10 cellular contexts compared by ENCODE assay signal in the genomic region with DNA sequence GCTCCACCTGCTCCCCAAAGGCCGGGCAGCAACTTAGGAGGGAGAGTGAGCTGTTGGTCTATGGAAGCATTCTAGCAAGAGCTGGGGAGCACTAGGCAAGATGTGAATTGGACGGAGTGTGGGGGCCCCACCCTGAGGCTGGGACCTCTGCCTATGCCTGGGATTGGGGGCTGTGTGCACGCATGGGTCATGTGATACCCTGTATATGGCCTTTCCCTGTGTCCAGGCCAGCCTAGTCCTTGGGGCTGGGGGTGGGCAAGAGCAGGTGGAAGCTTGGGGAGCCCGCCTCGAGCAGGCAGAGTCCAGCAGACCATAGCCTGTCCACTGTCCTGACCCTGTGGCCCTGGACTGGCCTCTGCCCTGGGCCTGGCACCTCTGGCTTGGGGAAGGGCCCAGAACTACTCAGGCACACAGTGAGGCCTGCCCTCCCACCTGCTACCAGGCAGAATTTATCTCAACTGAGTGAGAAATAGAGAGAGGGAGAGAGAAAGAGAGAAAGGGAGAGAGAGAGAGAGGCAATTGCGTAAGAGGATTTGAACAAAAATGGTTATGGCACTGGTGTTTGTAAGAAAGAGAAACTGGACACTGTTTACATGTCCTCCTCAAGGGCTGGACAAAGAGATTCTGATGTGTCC. TPM values are rescaled to one million over a fixed set of nuclear protein-coding genes. Genes with fewer than 3 reads are reported as not detected.
A peak's percentile ranks its signal among the peaks of the same experiment; 100 is the strongest.
DNase-seq lines count a peak whose midpoint lies in the region; ATAC-seq and TF ChIP-seq lines count a peak whose summit lies in the region.
"Had no signal": no experiment of that assay in that cellular context is flagged by ENCODE, and none has a peak within 500 bp of the region (broad histone marks: within the 10 kb centered on the region; RNA-seq: fewer than 3 reads in every experiment).

No MANE protein-coding gene starts in this region.

- POLR2A ChIA-PET in Caco-2 (lab: Charles Lee), result interaction anchor here (0.5 kb wide), 1 partner anchor 43 kb away, joined by 3 read pairs; no protein-coding TSS in a partner anchor

- CTCF ChIA-PET in Caco-2 (lab: Charles Lee), result interaction anchor here (0.6 kb wide), 1 partner anchor 31 kb away, joined by 9 read pairs; no protein-coding TSS in a partner anchor
- CTCF ChIA-PET in activated naive CD4-positive, alpha-beta T cell treated with anti-CD3 and anti-CD28 coated beads, Interleukin-2, amount 10 ng/mL, durations not matched to agents 7 days and 5 days (lab: Charles Lee), result interaction anchor here (10.5 kb wide), 1 partner anchor 26 kb away, joined by 135 read pairs; the partner anchor contains the start of gene RRAD

- WGBS in prostate gland, result 71% methylated on average over 6 of the region's 6 CpGs

- intact Hi-C loops in Caco-2 (cut with micrococcal nuclease; ENCODE audit: unreplicated experiment), result no loop called here
- intact Hi-C loops in prostate gland (cut with DNase I), result no loop called here

- no peaks in the 10 kb centered on the region for H3K36me3 ChIP-seq in Caco-2 (ENCODE audit: control insufficient read depth, insufficient read depth, low read length)
- no peaks in the 10 kb centered on the region for H3K36me3 ChIP-seq in prostate gland

- H3K9me3 Mint-ChIP-seq in Caco-2 (ENCODE audit: unreplicated experiment), result no peaks in the 10 kb centered on the region
- H3K9me3 Mint-ChIP-seq in glutamatergic neuron (ENCODE audit: unreplicated experiment), result peaks cover 9% of the 10 kb centered on the region
- H3K9me3 Mint-ChIP-seq in activated naive CD4-positive, alpha-beta T cell treated with anti-CD3 and anti-CD28 coated beads, Interleukin-2, amount 10 ng/mL, durations not matched to agents 7 days and 5 days, result no peaks in the 10 kb centered on the region
- H3K9me3 Mint-ChIP-seq in endothelial cell (ENCODE audit: unreplicated experiment), result no peaks in the 10 kb centered on the region

- peaks cover 33% of the 10 kb centered on the region for H3K4me1 Mint-ChIP-seq in Caco-2 (ENCODE audit: low read depth, unreplicated experiment)
- peaks cover 34% of the 10 kb centered on the region for H3K4me1 Mint-ChIP-seq in glutamatergic neuron (ENCODE audit: low read depth, unreplicated experiment)
- H3K4me1 Mint-ChIP-seq in activated naive CD4-positive, alpha-beta T cell treated with anti-CD3 and anti-CD28 coated beads, Interleukin-2, amount 10 ng/mL, durations not matched to agents 7 days and 5 days, result peaks cover 3% of the 10 kb centered on the region
- no peaks in the 10 kb centered on the region for H3K4me1 Mint-ChIP-seq in endothelial cell (ENCODE audit: unreplicated experiment)

- no peak for TF ChIP-seq POLR2A in prostate gland (IDR thresholded peaks at IDR 0.05)

- peaks cover 61% of the 10 kb centered on the region for H3K4me1 ChIP-seq in Caco-2
- H3K4me1 ChIP-seq in prostate gland (replicated peaks), result no peaks in the 10 kb centered on the region

- H3K4me3 ChIP-seq in Caco-2 (ENCODE audit: low read depth, low read length) (no peak overlapping the region), prostate gland (no peak overlapping the region)
- H3K4me3 ChIP-seq: SK-N-MC had no signal

- H3K9me3 ChIP-seq in Caco-2 (no peaks in the 10 kb centered on the region), prostate gland (no peaks in the 10 kb centered on the region)

- TF ChIP-seq CTCF in Caco-2 (IDR thresholded peaks at IDR 0.05; ENCODE audit: insufficient read depth in 1 of 2, low read depth in 1 of 2, low read length in 1 of 2, severe bottlenecking in 1 of 2, unreplicated experiment in 1 of 2) (no peak), glutamatergic neuron (IDR thresholded peaks at IDR 0.05; ENCODE audit: partially characterized antibody, unreplicated experiment) (no peak), prostate gland (IDR thresholded peaks at IDR 0.05) (no peak), endothelial cell (IDR thresholded peaks at IDR 0.05; ENCODE audit: unreplicated experiment) (no peak)

- BruUV-seq in Caco-2 (replicated peaks; lab: Mats Ljungman, UMichigan), result no TSS peak

- H3K27me3 ChIP-seq in Caco-2 (replicated peaks; ENCODE audit: control insufficient read depth, insufficient read depth, low read length) (no peaks in the 10 kb centered on the region), prostate gland (replicated peaks; ENCODE audit: insufficient read depth) (no peaks in the 10 kb centered on the region)

- H3K27me3 Mint-ChIP-seq in Caco-2 (ENCODE audit: insufficient read depth, unreplicated experiment) (no peaks in the 10 kb centered on the region), glutamatergic neuron (ENCODE audit: unreplicated experiment) (peaks cover 13% of the 10 kb centered on the region), endothelial cell (ENCODE audit: unreplicated experiment) (peaks cover 8% of the 10 kb centered on the region)
- peaks cover 19% of the 10 kb centered on the region for H3K27me3 Mint-ChIP-seq in activated naive CD4-positive, alpha-beta T cell treated with anti-CD3 and anti-CD28 coated beads, Interleukin-2, amount 10 ng/mL, durations not matched to agents 7 days and 5 days

- H3K4me3 Mint-ChIP-seq in Caco-2 (ENCODE audit: unreplicated experiment) (no peak overlapping the region), glutamatergic neuron (ENCODE audit: unreplicated experiment) (peak overlapping the region; percentile 69), endothelial cell (ENCODE audit: unreplicated experiment) (no peak overlapping the region)
- H3K4me3 Mint-ChIP-seq in activated naive CD4-positive, alpha-beta T cell treated with anti-CD3 and anti-CD28 coated beads, Interleukin-2, amount 10 ng/mL, durations not matched to agents 7 days and 5 days, result no peak overlapping the region

- H3K36me3 Mint-ChIP-seq in Caco-2 (ENCODE audit: insufficient read depth, unreplicated experiment) (no peaks in the 10 kb centered on the region), glutamatergic neuron (ENCODE audit: unreplicated experiment) (no peaks in the 10 kb centered on the region), endothelial cell (ENCODE audit: low read depth, unreplicated experiment) (no peaks in the 10 kb centered on the region)
- no peaks in the 10 kb centered on the region for H3K36me3 Mint-ChIP-seq in activated naive CD4-positive, alpha-beta T cell treated with anti-CD3 and anti-CD28 coated beads, Interleukin-2, amount 10 ng/mL, durations not matched to agents 7 days and 5 days

- H3K27ac Mint-ChIP-seq in Caco-2 (ENCODE audit: unreplicated experiment) (peak overlapping the region; percentile 69), glutamatergic neuron (ENCODE audit: unreplicated experiment) (peak overlapping the region; percentile 90), endothelial cell (ENCODE audit: unreplicated experiment) (no peak overlapping the region)
- H3K27ac Mint-ChIP-seq in activated naive CD4-positive, alpha-beta T cell treated with anti-CD3 and anti-CD28 coated beads, Interleukin-2, amount 10 ng/mL, durations not matched to agents 7 days and 5 days, result no peak overlapping the region

- peak overlapping the region; percentile 54 to 73 for H3K27ac ChIP-seq in prostate gland
- H3K27ac ChIP-seq: SK-N-MC had no signal

- no peak for DNase-seq in Caco-2
- no peak for DNase-seq in glutamatergic neuron
- no peak for DNase-seq in prostate gland (ENCODE audit: low spot score)
- no peak for DNase-seq in stimulated activated CD4-positive, alpha-beta T cell treated with anti-CD3 and anti-CD28 coated beads, Interleukin-2, amount 100 ng/mL, for 48 hours
- no peak for DNase-seq in activated naive CD4-positive, alpha-beta T cell treated with anti-CD3 and anti-CD28 coated beads, Interleukin-2, amount 10 ng/mL, durations not matched to agents 7 days and 5 days
- no peak for DNase-seq in endothelial cell (ENCODE audit: low spot score)
- DNase-seq: foreskin melanocyte had no signal

- ATAC-seq in SK-N-SH treated with all-trans-retinoic acid at 6 μM for 48 hours (peak; percentile 3; the same call in 2 of the 3 replicates), HG03521 (IDR thresholded peaks at IDR 0.05; ENCODE audit: unreplicated experiment) (no peak)

TF ChIP-seq in SK-N-SH treated with all-trans-retinoic acid at 6 μM for 48 hours, 23 proteins besides CTCF, POLR2A, EP300 and RAD21:
- TF ChIP-seq RARB (CRISPR knock-in tag; IDR thresholded peaks at IDR 0.05) (no peak), ISL1 (CRISPR knock-in tag; IDR thresholded peaks at IDR 0.05) (no peak)
- TF ChIP-seq, protein P1, sequence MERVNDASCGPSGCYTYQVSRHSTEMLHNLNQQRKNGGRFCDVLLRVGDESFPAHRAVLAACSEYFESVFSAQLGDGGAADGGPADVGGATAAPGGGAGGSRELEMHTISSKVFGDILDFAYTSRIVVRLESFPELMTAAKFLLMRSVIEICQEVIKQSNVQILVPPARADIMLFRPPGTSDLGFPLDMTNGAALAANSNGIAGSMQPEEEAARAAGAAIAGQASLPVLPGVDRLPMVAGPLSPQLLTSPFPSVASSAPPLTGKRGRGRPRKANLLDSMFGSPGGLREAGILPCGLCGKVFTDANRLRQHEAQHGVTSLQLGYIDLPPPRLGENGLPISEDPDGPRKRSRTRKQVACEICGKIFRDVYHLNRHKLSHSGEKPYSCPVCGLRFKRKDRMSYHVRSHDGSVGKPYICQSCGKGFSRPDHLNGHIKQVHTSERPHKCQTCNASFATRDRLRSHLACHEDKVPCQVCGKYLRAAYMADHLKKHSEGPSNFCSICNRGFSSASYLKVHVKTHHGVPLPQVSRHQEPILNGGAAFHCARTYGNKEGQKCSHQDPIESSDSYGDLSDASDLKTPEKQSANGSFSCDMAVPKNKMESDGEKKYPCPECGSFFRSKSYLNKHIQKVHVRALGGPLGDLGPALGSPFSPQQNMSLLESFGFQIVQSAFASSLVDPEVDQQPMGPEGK (CRISPR knock-in tag; IDR thresholded peaks at IDR 0.05; ENCODE audit: borderline replicate concordance), result no peak

RNA-seq across cellular contexts. Expression of gene PDP2, which starts 19.1 kb away (rescaled TPM):
- total RNA-seq in Caco-2 (2022), result 37.7 and 44.4 TPM in 2 replicates
- 18.3 TPM for total RNA-seq in glutamatergic neuron (ENCODE audit: unreplicated experiment)
- total RNA-seq in prostate gland, result 10 to 100 TPM in 1 of 2 donors, 1 to 10 TPM in 1; 9.2 to 21.9 TPM
- 11.3 TPM for total RNA-seq in endothelial cell (ENCODE audit: unreplicated experiment)

RNA-seq across cellular contexts. Expression of gene CDH16, which starts 19.3 kb away (rescaled TPM):
- 0.48 and 0.81 TPM in 2 replicates for total RNA-seq in Caco-2 (2022)
- total RNA-seq in glutamatergic neuron (ENCODE audit: unreplicated experiment), result not detected
- not detected for total RNA-seq in prostate gland
- total RNA-seq in endothelial cell (ENCODE audit: unreplicated experiment), result not detected

RNA-seq across cellular contexts. Expression of gene RRAD, which starts 25.9 kb away (rescaled TPM):
- total RNA-seq in Caco-2 (2022), result 0.53 and 1.1 TPM in 2 replicates
- total RNA-seq in glutamatergic neuron (ENCODE audit: unreplicated experiment), result 1.1 TPM
- total RNA-seq in prostate gland, result 10 to 100 TPM; 17.0 to 37.0 TPM
- total RNA-seq in endothelial cell (ENCODE audit: unreplicated experiment), result not detected

RNA-seq across cellular contexts. Expression of gene CIAO2B, which starts 34.8 kb away (rescaled TPM):
- 117 and 119 TPM in 2 replicates for total RNA-seq in Caco-2 (2022)
- 89.4 TPM for total RNA-seq in glutamatergic neuron (ENCODE audit: unreplicated experiment)
- total RNA-seq in prostate gland, result 100 to 1,000 TPM in 1 of 2 donors, 10 to 100 TPM in 1; 80.2 to 159 TPM
- 38.8 TPM for total RNA-seq in endothelial cell (ENCODE audit: unreplicated experiment)

RNA-seq across cellular contexts. Expression of gene CES2, which starts 35.9 kb away (rescaled TPM):
- total RNA-seq in Caco-2 (2022) (45.5 and 48.4 TPM in 2 replicates), glutamatergic neuron (ENCODE audit: unreplicated experiment) (38.6 TPM), prostate gland (10 to 100 TPM; 36.3 to 61.5 TPM), endothelial cell (ENCODE audit: unreplicated experiment) (26.7 TPM)

Comparison
In these comparisons a context has a peak if more than half of its experiments do, and no peak if none do; other contexts are left out.
1. H3K27ac Mint-ChIP-seq: peak in Caco-2 (single experiment) and glutamatergic neuron (single experiment); none in activated naive CD4-positive, alpha-beta T cell treated with anti-CD3 and anti-CD28 coated beads, Interleukin-2, amount 10 ng/mL, durations not matched to agents 7 days and 5 days (single experiment) and endothelial cell (single experiment).